Comparison of ENCODE assay signal across 8 cellular contexts in genomic region chr1:9110669-9111356, GRCh38. TPM values are rescaled to one million over a fixed set of nuclear protein-coding genes. Genes with fewer than 3 reads are reported as not detected.
DNase-seq lines count a peak whose midpoint lies in the region; ATAC-seq and TF ChIP-seq lines count a peak whose summit lies in the region.

No MANE protein-coding gene starts in this region.

- ATAC-seq in GM18517 (IDR thresholded peaks at IDR 0.05; ENCODE audit: unreplicated experiment): no peak

- in situ Hi-C loops in HAP-1 (cut with MboI; ENCODE audit: low sequenced_read_pairs): loop anchor here (10.0 to 25.0 kb wide), 2 partner anchors 84 to 376 kb away; no protein-coding TSS in a partner anchor

- peak; percentile 88 for DNase-seq in BE2C
- DNase-seq in HAP-1 (ENCODE audit: low spot score in 2 of 2): peak; percentile 69 to 97
- DNase-seq in NCI-H526 treated with DMSO at 0.1 percent for 48 hours (lab: John Stamatoyannopoulos, UW): peak; percentile 44
- DNase-seq in activated CD4-positive, alpha-beta T cell treated with anti-CD3 and anti-CD28 coated beads, Interleukin-2, amount 50 U/mL, for 4 hours: peak; percentile 81 to 83
- DNase-seq in dermis blood vessel endothelial cell: peak; percentile 95
- peak; percentile 81 to 97 for DNase-seq in lower leg skin (ENCODE audit: low spot score in 2 of 2)
- peak; percentile 72 to 86 (median 79) for DNase-seq in stimulated activated CD4-positive, alpha-beta T cell treated with anti-CD3 and anti-CD28 coated beads, TNF-alpha, amount 100 ng/mL, for 24 hours (ENCODE audit: low read depth in 3 of 3)

- no peaks in the 10 kb centered on the region for H3K36me3 ChIP-seq in BE2C
- H3K36me3 ChIP-seq in HAP-1 (replicated peaks): peaks cover 3% of the 10 kb centered on the region

- no peaks in the 10 kb centered on the region for H3K27me3 ChIP-seq in BE2C
- H3K27me3 ChIP-seq in HAP-1 (ENCODE audit: low read depth): no peaks in the 10 kb centered on the region

- H3K4me3 ChIP-seq in BE2C (ENCODE audit: low read depth, low read length): no peak overlapping the region
- no peak overlapping the region for H3K4me3 ChIP-seq in HAP-1
- no peak overlapping the region for H3K4me3 ChIP-seq in lower leg skin (ENCODE audit: low read depth, poor library complexity, severe bottlenecking)

- TF ChIP-seq POLR2A in lower leg skin (IDR thresholded peaks at IDR 0.05): no peak

- H3K4me1 ChIP-seq in BE2C (no peaks in the 10 kb centered on the region), HAP-1 (peaks cover 2% of the 10 kb centered on the region; the same call in 1 of the 2 replicates)

- H3K9me3 ChIP-seq in BE2C (no peaks in the 10 kb centered on the region), HAP-1 (no peaks in the 10 kb centered on the region)

- intact Hi-C loops in lower leg skin (cut with DNase I; ENCODE audit: low total_unique reads): loop anchor here (5.0 kb wide), 1 partner anchor 86 kb away; no protein-coding TSS in a partner anchor

- WGBS in lower leg skin, 2 donors: 37 to 43% methylated on average over 16 to 18 of the region's 18 CpGs

- TF ChIP-seq CTCF in BE2C (IDR thresholded peaks at IDR 0.05; ENCODE audit: low read depth, low read length): peak; percentile 75
- TF ChIP-seq CTCF in lower leg skin (IDR thresholded peaks at IDR 0.05): peak in 2 of 3 donors; percentile 73 to 82

RNA-seq across cellular contexts. Expression of gene GPR157, which starts 18.1 kb away (rescaled TPM):
- not detected for polyA plus RNA-seq in BE2C (2012; ENCODE audit: insufficient read depth, insufficient read length, low read depth)
- total RNA-seq in dermis blood vessel endothelial cell (4.3 and 7.0 TPM in 2 replicates), lower leg skin (10 to 100 TPM; 49.5 to 95.7 (median 60.8) TPM)

RNA-seq across cellular contexts. Expression of gene SLC2A5, which starts 41.4 kb away (rescaled TPM):
- not detected for polyA plus RNA-seq in BE2C (2012; ENCODE audit: insufficient read depth, insufficient read length, low read depth)
- 0.34 TPM in 1 of 2 replicates, not detected in the other for total RNA-seq in dermis blood vessel endothelial cell
- 1 to 10 TPM in 2 of 4 donors, under 1 TPM in 2; 0.21 to 3.4 (median 1.9) TPM for total RNA-seq in lower leg skin

Comparison
In these comparisons a context has a peak if more than half of its experiments do, and no peak if none do; other contexts are left out.
1. DNase-seq: peak in every context shown above with its lines; median percentile 95 in dermis blood vessel endothelial cell; 89 in lower leg skin; 88 in BE2C; 83 in HAP-1; 82 in activated CD4-positive, alpha-beta T cell treated with anti-CD3 and anti-CD28 coated beads, Interleukin-2, amount 50 U/mL, for 4 hours; 79 in stimulated activated CD4-positive, alpha-beta T cell treated with anti-CD3 and anti-CD28 coated beads, TNF-alpha, amount 100 ng/mL, for 24 hours; 44 in NCI-H526 treated with DMSO at 0.1 percent for 48 hours.